Comparison of ENCODE assay signal across 19 cellular contexts in genomic region chr12:79250955-79251354, GRCh38.
A peak's percentile ranks its signal among the peaks of the same experiment; 100 is the strongest.
DNase-seq lines count a peak whose midpoint lies in the region; ATAC-seq and TF ChIP-seq lines count a peak whose summit lies in the region.
"Had no signal": no experiment of that assay in that cellular context is flagged by ENCODE, and none has a peak within 500 bp of the region (broad histone marks: within the 10 kb centered on the region; RNA-seq: fewer than 3 reads in every experiment).

No MANE protein-coding gene starts in this region.

- CTCF ChIA-PET in T-cell (lab: Charles Lee) = no interaction called here

- POLR2A ChIA-PET in T-cell (lab: Charles Lee) = no interaction called here

- ATAC-seq in T-cell (replicated peaks in 1 of 4) (no peak), HG02885 (IDR thresholded peaks at IDR 0.05; ENCODE audit: poor library complexity, unreplicated experiment) (no peak), HG03135 (IDR thresholded peaks at IDR 0.05; ENCODE audit: unreplicated experiment) (no peak)
- ATAC-seq: CD8-positive, alpha-beta T cell had no signal

- peaks cover 4 to 14% (median 5%) of the 10 kb centered on the region in 3 donors for H3K9me3 Mint-ChIP-seq in T-cell

- H3K4me3 ChIP-seq in epithelial cell of esophagus (ENCODE audit: low read length) = no peak overlapping the region
- H3K4me3 ChIP-seq: BLaER1 treated with 17β-estradiol and CSF1 and Interleukin-3, amounts not matched to agents 10 nM and 100 nM; Peyer's patch had no signal

- peak; percentile 46 for DNase-seq in HCEC 1CT
- peak; percentile 23 for DNase-seq in RPMI7951 (ENCODE audit: low read depth)
- peak; percentile 94 for DNase-seq in epithelial cell of esophagus (ENCODE audit: low read depth)
- DNase-seq in T-cell = no peak
- no peak for DNase-seq in NCI-H2196 (lab: John Stamatoyannopoulos, UW; ENCODE audit: unreplicated experiment)
- DNase-seq: CD8-positive, alpha-beta T cell; DMS79 treated with DMSO at 0.1 percent for 48 hours; H7; NCI-H1105 treated with DMSO at 0.1 percent for 48 hours; NCI-H1694; NCI-H2081 treated with DMSO at 0.1 percent for 48 hours; NCI-H345; NCI-H524 treated with DMSO at 0.1 percent for 48 hours; Peyer's patch; SHP77; SK-N-SH had no signal

- H3K4me3 Mint-ChIP-seq in T-cell = no peak overlapping the region
- H3K4me3 Mint-ChIP-seq: CD8-positive, alpha-beta T cell had no signal

- H3K27me3 Mint-ChIP-seq in T-cell = no peaks in the 10 kb centered on the region

- no peak overlapping the region for H3K27ac Mint-ChIP-seq in T-cell
- H3K27ac Mint-ChIP-seq: CD8-positive, alpha-beta T cell had no signal

- no peak for TF ChIP-seq CTCF in epithelial cell of esophagus (IDR thresholded peaks at IDR 0.05; ENCODE audit: insufficient read depth, low read depth, low read length, missing control alignments)

- H3K36me3 Mint-ChIP-seq in T-cell = no peaks in the 10 kb centered on the region
- H3K36me3 Mint-ChIP-seq: CD8-positive, alpha-beta T cell had no signal

- no peaks in the 10 kb centered on the region for H3K4me1 Mint-ChIP-seq in T-cell

Comparison
In these comparisons a context has a peak if more than half of its experiments do, and no peak if none do; other contexts are left out.
1. DNase-seq: peak in HCEC 1CT (single experiment), RPMI7951 (single experiment) and epithelial cell of esophagus (single experiment); none in T-cell (0 of 34) and NCI-H2196 (single experiment).